Comparison of ENCODE assay signal across 8 cellular contexts in the genomic region with DNA sequence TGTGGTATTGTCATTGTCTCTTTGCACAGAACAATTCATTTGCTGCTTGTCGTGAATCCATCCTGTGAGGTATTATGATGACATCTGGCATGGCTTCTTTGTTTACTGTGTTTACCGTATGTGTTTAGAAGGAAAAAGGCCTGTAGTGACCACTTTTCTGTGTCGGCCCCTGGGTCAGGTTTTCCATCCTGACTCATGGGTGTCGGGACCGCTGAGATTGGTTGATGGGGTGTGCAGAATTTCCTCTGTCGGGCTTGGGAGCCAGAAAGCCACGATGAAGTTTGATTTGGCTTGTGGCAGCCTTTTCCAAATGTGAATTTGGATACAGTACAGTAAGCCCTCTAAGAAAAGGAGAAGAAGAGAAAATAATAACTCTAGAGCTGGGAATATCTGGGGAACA.
DNase-seq lines count a peak whose midpoint lies in the region; ATAC-seq and TF ChIP-seq lines count a peak whose summit lies in the region.

No MANE protein-coding gene starts in this region.

- H3K9me3 Mint-ChIP-seq in endodermal cell, result no peaks in the 10 kb centered on the region
- no peaks in the 10 kb centered on the region for H3K9me3 Mint-ChIP-seq in natural killer cell treated with Interleukin-12 subunit alpha and Interleukin-12 subunit beta and Interleukin-15 and Interleukin-18, amount 100 ng/mL, for 72 hours

- ATAC-seq in natural killer cell treated with Interleukin-12 subunit alpha and Interleukin-12 subunit beta and Interleukin-15 and Interleukin-18, amount 100 ng/mL, for 72 hours, result peak; percentile 25 to 46
- ATAC-seq in GM18867 (IDR thresholded peaks at IDR 0.05; ENCODE audit: unreplicated experiment) (no peak), GM19467 (IDR thresholded peaks at IDR 0.05; ENCODE audit: unreplicated experiment) (no peak)

- H3K9ac ChIP-seq in OCI-LY3 (ENCODE audit: low read length) (no peak overlapping the region), endodermal cell (ENCODE audit: extremely low read depth, low read length, poor library complexity, severe bottlenecking) (no peak overlapping the region)

- H3K36me3 ChIP-seq in OCI-LY3 (replicated peaks; ENCODE audit: low read depth, low read length) (no peaks in the 10 kb centered on the region), endodermal cell (ENCODE audit: control insufficient read depth, insufficient read depth, low read length) (peaks cover 29% of the 10 kb centered on the region)

- TF ChIP-seq CTCF in AG04450 (IDR thresholded peaks at IDR 0.05; ENCODE audit: low read depth, low read length) (no peak), OCI-LY3 (IDR thresholded peaks at IDR 0.05; ENCODE audit: low read depth, low read length) (no peak), endodermal cell (conservative IDR thresholded peaks at IDR 0.05) (no peak)

- peaks cover 8% of the 10 kb centered on the region for H3K36me3 Mint-ChIP-seq in endodermal cell (ENCODE audit: low read depth)
- H3K36me3 Mint-ChIP-seq in natural killer cell treated with Interleukin-12 subunit alpha and Interleukin-12 subunit beta and Interleukin-15 and Interleukin-18, amount 100 ng/mL, for 72 hours, result peaks cover 17% of the 10 kb centered on the region

- H3K4me3 ChIP-seq in AG04450 (ENCODE audit: low read depth, low read length), result peak overlapping the region; percentile 28
- no peak overlapping the region for H3K4me3 ChIP-seq in OCI-LY3 (ENCODE audit: low read length)
- H3K4me3 ChIP-seq in endodermal cell (ENCODE audit: low read length), result no peak overlapping the region

- H3K9me3 ChIP-seq in AG04450 (ENCODE audit: control insufficient read depth, insufficient read depth, low read length) (no peaks in the 10 kb centered on the region), OCI-LY3 (ENCODE audit: insufficient read depth, low read length) (no peaks in the 10 kb centered on the region), endodermal cell (ENCODE audit: control insufficient read depth, low read length) (no peaks in the 10 kb centered on the region)

- POLR2A ChIA-PET in AG04450 (lab: Yijun Ruan, JAX), result interaction anchor here (0.6 kb wide), 1 partner anchor 243 kb away, joined by 9 read pairs; no protein-coding TSS in a partner anchor

- WGBS in endodermal cell (ENCODE audit: insufficient coverage in 1 of 2, insufficient read length in 1 of 2), 2 experiments, result 89 to 91% methylated on average over 5 to 7 of the region's 7 CpGs

- H3K27me3 ChIP-seq in AG04450 (ENCODE audit: control insufficient read depth, insufficient read depth, low read length) (no peaks in the 10 kb centered on the region), OCI-LY3 (ENCODE audit: low read depth, low read length) (no peaks in the 10 kb centered on the region), endodermal cell (ENCODE audit: control insufficient read depth, insufficient read depth, low read length, poor library complexity, severe bottlenecking) (no peaks in the 10 kb centered on the region)

- CTCF ChIA-PET in AG04450 (lab: Charles Lee), result no interaction called here

- H3K27me3 Mint-ChIP-seq in endodermal cell (ENCODE audit: insufficient read depth), result no peaks in the 10 kb centered on the region
- H3K27me3 Mint-ChIP-seq in natural killer cell treated with Interleukin-12 subunit alpha and Interleukin-12 subunit beta and Interleukin-15 and Interleukin-18, amount 100 ng/mL, for 72 hours, result no peaks in the 10 kb centered on the region

- DNase-seq in AG04450 (ENCODE audit: low read depth, low spot score), result no peak
- DNase-seq in endodermal cell, result no peak
- no peak for DNase-seq in natural killer cell treated with Interleukin-12 subunit alpha and Interleukin-12 subunit beta and Interleukin-15 and Interleukin-18, amount 100 ng/mL, for 72 hours (ENCODE audit: low spot score)
- DNase-seq in stimulated activated CD8-positive, alpha-beta memory T cell treated with anti-CD3 and anti-CD28 coated beads, Interleukin-4, amount 100 ng/mL, for 48 hours, result no peak
- no peak for DNase-seq in GF-D8 (lab: John Stamatoyannopoulos, UW)

- peaks cover 29% of the 10 kb centered on the region for H4K20me1 ChIP-seq in OCI-LY3 (ENCODE audit: insufficient read depth, low read length)

- H3K27ac Mint-ChIP-seq in endodermal cell, result peak overlapping the region; percentile 77
- peak overlapping the region; percentile 85 to 99 for H3K27ac Mint-ChIP-seq in natural killer cell treated with Interleukin-12 subunit alpha and Interleukin-12 subunit beta and Interleukin-15 and Interleukin-18, amount 100 ng/mL, for 72 hours

- peak overlapping the region; percentile 8; the same call in 1 of the 2 replicates for H3K4me2 ChIP-seq in OCI-LY3 (ENCODE audit: low read length)

- H3K4me1 Mint-ChIP-seq in endodermal cell, result peaks cover 66% of the 10 kb centered on the region
- H3K4me1 Mint-ChIP-seq in natural killer cell treated with Interleukin-12 subunit alpha and Interleukin-12 subunit beta and Interleukin-15 and Interleukin-18, amount 100 ng/mL, for 72 hours (ENCODE audit: low read depth in 2 of 2), result peaks cover 72 to 77% of the 10 kb centered on the region in 2 donors

- H2AFZ ChIP-seq in OCI-LY3 (ENCODE audit: low read depth, low read length), result no peak overlapping the region

- H3K4me3 Mint-ChIP-seq in endodermal cell, result no peak overlapping the region
- peak overlapping the region; percentile 75 for H3K4me3 Mint-ChIP-seq in natural killer cell treated with Interleukin-12 subunit alpha and Interleukin-12 subunit beta and Interleukin-15 and Interleukin-18, amount 100 ng/mL, for 72 hours

- H3K27ac ChIP-seq in AG04450 (ENCODE audit: low read depth, low read length) (peak overlapping the region; percentile 91), OCI-LY3 (ENCODE audit: low read length) (no peak overlapping the region), endodermal cell (ENCODE audit: low read depth, low read length) (peak overlapping the region; percentile 72)

- no peaks in the 10 kb centered on the region for H3K79me2 ChIP-seq in OCI-LY3 (ENCODE audit: low read length)

- H3K4me1 ChIP-seq in OCI-LY3 (ENCODE audit: low read length) (peaks cover 28% of the 10 kb centered on the region), endodermal cell (ENCODE audit: control insufficient read depth, insufficient read depth, low read length) (peaks cover 23% of the 10 kb centered on the region)

Comparison
In these comparisons a context has a peak if more than half of its experiments do, and no peak if none do; other contexts are left out.
1. ATAC-seq: peak in natural killer cell treated with Interleukin-12 subunit alpha and Interleukin-12 subunit beta and Interleukin-15 and Interleukin-18, amount 100 ng/mL, for 72 hours (2 of 2); none in GM18867 (single experiment) and GM19467 (single experiment).